Comparison of ENCODE assay signal across 20 cellular contexts in the genomic region with DNA sequence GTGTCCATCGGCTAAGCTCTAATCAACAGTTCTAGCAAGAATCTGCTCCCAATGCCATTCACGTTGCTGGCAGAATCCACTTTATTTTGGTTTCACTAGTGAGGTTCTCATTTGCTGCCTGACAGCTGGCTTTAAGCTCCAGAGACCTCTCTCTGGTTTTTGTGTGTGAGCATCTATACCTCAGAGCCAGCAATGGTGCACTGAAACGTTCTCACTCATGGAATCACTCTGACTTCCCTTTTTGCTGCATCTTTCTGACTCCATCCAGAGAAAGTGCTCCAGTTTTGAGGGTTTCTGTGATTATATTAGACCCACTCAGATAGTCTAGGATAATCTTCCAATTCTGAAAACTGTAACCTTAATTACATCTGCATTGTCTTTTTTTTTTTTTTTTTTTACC.
DNase-seq lines count a peak whose midpoint lies in the region; ATAC-seq, FAIRE-seq and TF ChIP-seq lines count a peak whose summit lies in the region.
"Had no signal": no experiment of that assay in that cellular context is flagged by ENCODE, and none has a peak within 500 bp of the region (broad histone marks: within the 10 kb centered on the region; RNA-seq: fewer than 3 reads in every experiment).

No MANE protein-coding gene starts in this region.

- POLR2A ChIA-PET in GM12878 (lab: Charles Lee) = no interaction called here

- no peaks in the 10 kb centered on the region for H3K27me3 Mint-ChIP-seq in activated naive CD8-positive, alpha-beta T cell
- no peaks in the 10 kb centered on the region for H3K27me3 Mint-ChIP-seq in activated naive CD8-positive, alpha-beta T cell treated with anti-CD3 and anti-CD28 coated beads, Interleukin-2, amount 50 U/mL, for 24 hours
- H3K27me3 Mint-ChIP-seq: CD4-positive, alpha-beta memory T cell had no signal

- peaks cover 17% of the 10 kb centered on the region for H3K4me1 ChIP-seq in GM12878 (ENCODE audit: control insufficient read depth, insufficient read depth, low read length)

- H3K27me3 ChIP-seq in GM12878 (replicated peaks in 1 of 2; ENCODE audit: control insufficient read depth in 2 of 2, insufficient read depth in 2 of 2, low read length in 1 of 2) = no peaks in the 10 kb centered on the region
- H3K27me3 ChIP-seq: BLaER1 had no signal

- RAD21 ChIA-PET in GM12878 (lab: Charles Lee; ENCODE audit: unreplicated experiment) = interaction anchor here (0.8 to 0.9 kb wide), 2 partner anchors 38 to 212 kb away, joined by 3 read pairs; no protein-coding TSS in a partner anchor

- H3K79me2 ChIP-seq in GM12878 (ENCODE audit: control insufficient read depth, insufficient read depth, low read length) = no peaks in the 10 kb centered on the region

- peak overlapping the region; percentile 36 for H3K27ac Mint-ChIP-seq in activated naive CD8-positive, alpha-beta T cell
- no peak overlapping the region for H3K27ac Mint-ChIP-seq in activated naive CD8-positive, alpha-beta T cell treated with anti-CD3 and anti-CD28 coated beads, Interleukin-2, amount 50 U/mL, for 24 hours
- H3K27ac Mint-ChIP-seq: CD14-positive monocyte; CD4-positive, alpha-beta memory T cell; HFFc6 had no signal

- no peaks in the 10 kb centered on the region for H3K36me3 ChIP-seq in GM12878 (ENCODE audit: control insufficient read depth in 2 of 2, insufficient read depth in 2 of 2, low read length in 1 of 2)
- H3K36me3 ChIP-seq: BLaER1 had no signal

- H3K4me1 Mint-ChIP-seq in activated naive CD8-positive, alpha-beta T cell (ENCODE audit: low read depth) = peaks cover 56% of the 10 kb centered on the region
- peaks cover 47% of the 10 kb centered on the region for H3K4me1 Mint-ChIP-seq in activated naive CD8-positive, alpha-beta T cell treated with anti-CD3 and anti-CD28 coated beads, Interleukin-2, amount 50 U/mL, for 24 hours

- DNase-seq in activated naive CD8-positive, alpha-beta T cell treated with anti-CD3 and anti-CD28 coated beads, Interleukin-2, amount 50 U/mL, for 24 hours = no peak
- DNase-seq in GM12878 (ENCODE audit: low read depth, low spot score) = no peak
- DNase-seq in epidermal melanocyte (ENCODE audit: insufficient read length, low spot score) = no peak
- no peak for DNase-seq in SKM-1 (lab: John Stamatoyannopoulos, UW; ENCODE audit: unreplicated experiment)
- DNase-seq in SW 1271 (lab: John Stamatoyannopoulos, UW) = no peak
- DNase-seq: 8988T; CD4-positive, alpha-beta memory T cell; DMS153; DMS79; GDM1; GOT3; H7; HFFc6 had no signal

- in situ Hi-C loops in GM12878 (cut with MboI) = no loop called here

- H2AFZ ChIP-seq in GM12878 (ENCODE audit: control insufficient read depth, low read depth, low read length) = no peak overlapping the region

- H3K9ac ChIP-seq in GM12878 (ENCODE audit: control insufficient read depth, insufficient read depth, low read length) = no peak overlapping the region
- H3K9ac ChIP-seq: BLaER1 had no signal

- intact Hi-C loops in GM12878 (cut with micrococcal nuclease; ENCODE audit: unreplicated experiment) = loop anchor here (2.0 to 5.0 kb wide), 3 partner anchors 41 to 158 kb away; no protein-coding TSS in a partner anchor

- H3K36me3 Mint-ChIP-seq in activated naive CD8-positive, alpha-beta T cell = peaks cover 13% of the 10 kb centered on the region
- peaks cover 8% of the 10 kb centered on the region for H3K36me3 Mint-ChIP-seq in activated naive CD8-positive, alpha-beta T cell treated with anti-CD3 and anti-CD28 coated beads, Interleukin-2, amount 50 U/mL, for 24 hours (ENCODE audit: low read depth)
- H3K36me3 Mint-ChIP-seq: CD14-positive monocyte; CD4-positive, alpha-beta memory T cell had no signal

- no peak overlapping the region for H3K4me3 Mint-ChIP-seq in activated naive CD8-positive, alpha-beta T cell
- H3K4me3 Mint-ChIP-seq in activated naive CD8-positive, alpha-beta T cell treated with anti-CD3 and anti-CD28 coated beads, Interleukin-2, amount 50 U/mL, for 24 hours = no peak overlapping the region
- H3K4me3 Mint-ChIP-seq: CD14-positive monocyte; CD4-positive, alpha-beta memory T cell; HFFc6 had no signal

- TF ChIP-seq RAD21 in GM12878 (IDR thresholded peaks at IDR 0.05; ENCODE audit: insufficient read depth, low read depth, low read length) = no peak

- H3K9me3 ChIP-seq in GM12878 (replicated peaks; ENCODE audit: control insufficient read depth, insufficient read depth, low read length) = no peaks in the 10 kb centered on the region; the same call in 2 of the 3 replicates

- TF ChIP-seq EP300 in GM12878 (IDR thresholded peaks at IDR 0.05; ENCODE audit: borderline replicate concordance in 1 of 2, control insufficient read depth in 1 of 2, low read depth in 2 of 2, low read length in 2 of 2) = peak in 1 of 2 experiments; percentile 33; a peak in 1 of 4 replicates

- H3K9me3 Mint-ChIP-seq in activated naive CD8-positive, alpha-beta T cell (ENCODE audit: low read depth) = peaks cover 24% of the 10 kb centered on the region
- H3K9me3 Mint-ChIP-seq in activated naive CD8-positive, alpha-beta T cell treated with anti-CD3 and anti-CD28 coated beads, Interleukin-2, amount 50 U/mL, for 24 hours = peaks cover 11% of the 10 kb centered on the region

- no peak for ATAC-seq in activated naive CD8-positive, alpha-beta T cell treated with anti-CD3 and anti-CD28 coated beads, Interleukin-2, amount 50 U/mL, for 24 hours
- ATAC-seq in HG03066 (IDR thresholded peaks at IDR 0.05; ENCODE audit: low read depth, unreplicated experiment) (peak; percentile 53), GM12878 (peak; percentile 58)
- ATAC-seq: HCT116 had no signal

- no peak for TF ChIP-seq POLR2A in GM12878 (IDR thresholded peaks at IDR 0.05; ENCODE audit: low read depth, low read length)

- no TSS peak for BruUV-seq in GM12878 (replicated peaks; lab: Mats Ljungman, UMichigan)

- FAIRE-seq in GM12878 (lab: Jason Lieb, UNC) = no peak
- FAIRE-seq: GM12892 had no signal

- no peak overlapping the region for H3K27ac ChIP-seq in GM12878 (ENCODE audit: control insufficient read depth, insufficient read depth)
- H3K27ac ChIP-seq: BLaER1, HL-60 had no signal

- H3K4me2 ChIP-seq in GM12878 (ENCODE audit: control insufficient read depth, insufficient read depth) = no peak overlapping the region
- H3K4me2 ChIP-seq: BLaER1 had no signal

- CTCF ChIA-PET in GM12878 (lab: Yijun Ruan, JAX) = interaction anchor here (2.0 kb wide), 1 partner anchor 10 kb away, joined by 6 read pairs; no protein-coding TSS in a partner anchor

- SMC1A ChIA-PET in GM12878 (lab: Charles Lee; ENCODE audit: uncharacterized antibody, unreplicated experiment) = interaction anchor here (0.6 to 4.8 kb wide), 7 partner anchors 10 to 215 kb away, joined by 3 to 43 read pairs (median 3); no protein-coding TSS in a partner anchor

- 35% methylated on average over 3 of the region's 3 CpGs for WGBS in GM12878 (ENCODE audit: insufficient coverage, insufficient replicate concordance, low lambda C conversion rate, missing lambda C conversion rate)

- no peak for TF ChIP-seq CTCF in GM12878 (IDR thresholded peaks at IDR 0.05 in 2 of 3, conservative IDR thresholded peaks at IDR 0.05 in 1 of 3; ENCODE audit: control insufficient read depth in 2 of 3, extremely low read depth in 1 of 3, insufficient read depth in 1 of 3, low read depth in 3 of 3, low read length in 3 of 3)

- no peak overlapping the region for H3K4me3 ChIP-seq in GM12878
- H3K4me3 ChIP-seq: BLaER1 had no signal

- H4K20me1 ChIP-seq in GM12878 (ENCODE audit: control insufficient read depth, insufficient read depth) = no peaks in the 10 kb centered on the region
- H4K20me1 ChIP-seq: BLaER1 had no signal

TF ChIP-seq in GM12878, 131 proteins besides CTCF, POLR2A, EP300 and RAD21 (continues in another document):
- TF ChIP-seq, protein P1, sequence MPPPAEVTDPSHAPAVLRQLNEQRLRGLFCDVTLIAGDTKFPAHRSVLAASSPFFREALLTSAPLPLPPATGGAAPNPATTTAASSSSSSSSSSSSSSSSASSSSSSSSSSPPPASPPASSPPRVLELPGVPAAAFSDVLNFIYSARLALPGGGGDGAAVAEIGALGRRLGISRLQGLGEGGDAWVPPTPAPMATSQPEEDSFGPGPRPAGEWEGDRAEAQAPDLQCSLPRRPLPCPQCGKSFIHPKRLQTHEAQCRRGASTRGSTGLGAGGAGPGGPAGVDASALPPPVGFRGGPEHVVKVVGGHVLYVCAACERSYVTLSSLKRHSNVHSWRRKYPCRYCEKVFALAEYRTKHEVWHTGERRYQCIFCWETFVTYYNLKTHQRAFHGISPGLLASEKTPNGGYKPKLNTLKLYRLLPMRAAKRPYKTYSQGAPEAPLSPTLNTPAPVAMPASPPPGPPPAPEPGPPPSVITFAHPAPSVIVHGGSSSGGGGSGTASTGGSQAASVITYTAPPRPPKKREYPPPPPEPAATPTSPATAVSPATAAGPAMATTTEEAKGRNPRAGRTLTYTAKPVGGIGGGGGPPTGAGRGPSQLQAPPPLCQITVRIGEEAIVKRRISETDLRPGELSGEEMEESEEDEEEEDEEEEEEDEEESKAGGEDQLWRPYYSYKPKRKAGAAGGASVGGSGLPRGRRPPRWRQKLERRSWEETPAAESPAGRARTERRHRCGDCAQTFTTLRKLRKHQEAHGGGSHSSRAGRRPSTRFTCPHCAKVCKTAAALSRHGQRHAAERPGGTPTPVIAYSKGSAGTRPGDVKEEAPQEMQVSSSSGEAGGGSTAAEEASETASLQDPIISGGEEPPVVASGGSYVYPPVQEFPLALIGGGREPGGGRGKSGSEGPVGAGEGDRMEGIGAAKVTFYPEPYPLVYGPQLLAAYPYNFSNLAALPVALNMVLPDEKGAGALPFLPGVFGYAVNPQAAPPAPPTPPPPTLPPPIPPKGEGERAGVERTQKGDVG (CRISPR knock-in tag; IDR thresholded peaks at IDR 0.05) = no peak
- TF ChIP-seq MEF2B (IDR thresholded peaks at IDR 0.05; ENCODE audit: partially characterized antibody, poor library complexity, severe bottlenecking) = peak; percentile 9
- 0 out of 2 replicates have a peak, but pooled peaks have one; percentile 24 for TF ChIP-seq ZNF24 (IDR thresholded peaks at IDR 0.05)
- peak; percentile 83; the same call in 1 of the 2 replicates for TF ChIP-seq SPI1 (IDR thresholded peaks at IDR 0.05; ENCODE audit: borderline replicate concordance, insufficient read depth, low read depth, low read length)
- 0 out of 2 replicates have a peak, but pooled peaks have one; percentile 41 for TF ChIP-seq TCF12 (IDR thresholded peaks at IDR 0.05; ENCODE audit: low read depth, low read length)
- TF ChIP-seq IRF4 (IDR thresholded peaks at IDR 0.05; ENCODE audit: low read depth, low read length) = 0 out of 2 replicates have a peak, but pooled peaks have one; percentile 45
- TF ChIP-seq IKZF2 (IDR thresholded peaks at IDR 0.05) = peak; percentile 38 to 44; a peak in 3 of 4 replicates
- no peak for TF ChIP-seq EGR1 (IDR thresholded peaks at IDR 0.05; ENCODE audit: borderline replicate concordance in 1 of 2, low read depth in 2 of 2, low read length in 2 of 2)
- TF ChIP-seq TARDBP (IDR thresholded peaks at IDR 0.05; ENCODE audit: borderline replicate concordance) = no peak
- no peak for TF ChIP-seq HCFC1 (IDR thresholded peaks at IDR 0.05; ENCODE audit: low read length)
- no peak for TF ChIP-seq SRF (IDR thresholded peaks at IDR 0.05; ENCODE audit: low read depth in 2 of 2, low read length in 2 of 2)
- peak; percentile 40; the same call in 1 of the 2 replicates for TF ChIP-seq ZNF384 (IDR thresholded peaks at IDR 0.05; ENCODE audit: borderline replicate concordance, low read depth, low read length)
